ENCODE assay signal across 18 cellular contexts in genomic region chr15:74663303-74664027, GRCh38. TPM values are rescaled to one million over a fixed set of nuclear protein-coding genes. Genes with fewer than 3 reads are reported as not detected.
A peak's percentile ranks its signal among the peaks of the same experiment; 100 is the strongest.
DNase-seq lines count a peak whose midpoint lies in the region; ATAC-seq and TF ChIP-seq lines count a peak whose summit lies in the region.
"Had no signal": no experiment of that assay in that cellular context is flagged by ENCODE, and none has a peak within 500 bp of the region (broad histone marks: within the 10 kb centered on the region; RNA-seq: fewer than 3 reads in every experiment).

No MANE protein-coding gene starts in this region.

- H3K4me1 ChIP-seq in CD8-positive, alpha-beta T cell (ENCODE audit: insufficient read depth, low read length): peaks cover 3% of the 10 kb centered on the region
- peaks cover 29% of the 10 kb centered on the region for H3K4me1 ChIP-seq in adipocyte (ENCODE audit: control insufficient read depth, insufficient read depth, low read length)
- H3K4me1 ChIP-seq in left lung: peaks cover 16 to 32% of the 10 kb centered on the region in 2 donors
- peaks cover 0 to 26% (median 10%) of the 10 kb centered on the region in 4 donors for H3K4me1 ChIP-seq in tibial nerve
- peaks cover 0 to 7% of the 10 kb centered on the region in 2 experiments; a peak in 1 of 4 replicates for H3K4me1 ChIP-seq in SK-N-SH (ENCODE audit: control insufficient read depth in 1 of 2, insufficient read depth in 2 of 2, low read depth in 1 of 2, low read length in 1 of 2)

- H3K9me2 ChIP-seq in SK-N-SH: no peaks in the 10 kb centered on the region

- peak overlapping the region; percentile 23 for H3K27ac Mint-ChIP-seq in CD8-positive, alpha-beta T cell
- H3K27ac Mint-ChIP-seq in stimulated activated effector memory CD8-positive, alpha-beta T cell treated with anti-CD3 and anti-CD28 coated beads, Interleukin-12 subunit alpha, Interleukin-12 subunit beta, amount 100 ng/mL, for 72 hours: peak overlapping the region; percentile 30
- H3K27ac Mint-ChIP-seq: activated CD4-positive, alpha-beta memory T cell treated with anti-CD3 and anti-CD28 coated beads, Interleukin-2, amount 10 ng/mL, durations not matched to agents 7 days and 5 days; activated naive CD8-positive, alpha-beta T cell treated with anti-CD3 and anti-CD28 coated beads, Interleukin-2, amount 10 ng/mL, durations not matched to agents 7 days and 5 days; activated T-helper 1 cell treated with anti-CD3 and anti-CD28 coated beads, Interleukin-12 subunit alpha, Interleukin-12 subunit beta, Interleukin-2, Interleukin-4 antibody, amounts not matched to agents 30 ng/mL and 10 ng/mL and 1 ng/mL, durations not matched to agents 14 hours and 24 hours and 36 hours had no signal

- no peaks in the 10 kb centered on the region for H3K27me3 Mint-ChIP-seq in CD8-positive, alpha-beta T cell (ENCODE audit: low read depth)
- H3K27me3 Mint-ChIP-seq: activated CD4-positive, alpha-beta memory T cell treated with anti-CD3 and anti-CD28 coated beads, Interleukin-2, amount 10 ng/mL, durations not matched to agents 7 days and 5 days; activated naive CD8-positive, alpha-beta T cell treated with anti-CD3 and anti-CD28 coated beads, Interleukin-2, amount 10 ng/mL, durations not matched to agents 7 days and 5 days; central memory CD8-positive, alpha-beta T cell had no signal

- H3K4me3 ChIP-seq in CD8-positive, alpha-beta T cell (ENCODE audit: low read depth, low read length): no peak overlapping the region
- H3K4me3 ChIP-seq in adipocyte (ENCODE audit: low read length) (no peak overlapping the region), left lung (no peak overlapping the region), tibial nerve (no peak overlapping the region), SK-N-SH (ENCODE audit: low read depth in 2 of 2, low read length in 1 of 2) (no peak overlapping the region)

- no peak for ATAC-seq in CD8-positive, alpha-beta T cell
- ATAC-seq in left lung (no peak), GM21528 (IDR thresholded peaks at IDR 0.05; ENCODE audit: low FRiP score, unreplicated experiment) (no peak)
- no peak for ATAC-seq in stimulated activated effector memory CD8-positive, alpha-beta T cell treated with anti-CD3 and anti-CD28 coated beads, Interleukin-12 subunit alpha, Interleukin-12 subunit beta, amount 100 ng/mL, for 72 hours

- H3K27ac ChIP-seq in CD8-positive, alpha-beta T cell (ENCODE audit: low read depth, low read length): no peak overlapping the region
- H3K27ac ChIP-seq in left lung (peak overlapping the region; percentile 30 to 65), tibial nerve (peak overlapping the region in 2 of 4 donors; percentile 17 to 26), SK-N-SH (ENCODE audit: low read depth in 2 of 2, low read length in 1 of 2) (no peak overlapping the region)
- H3K27ac ChIP-seq: WERI-Rb-1 had no signal

- DNase-seq in CD8-positive, alpha-beta T cell: no peak
- DNase-seq in adipocyte (ENCODE audit: low read depth): no peak
- no peak for DNase-seq in left lung
- DNase-seq in stimulated activated effector memory CD8-positive, alpha-beta T cell treated with anti-CD3 and anti-CD28 coated beads, Interleukin-12 subunit alpha, Interleukin-12 subunit beta, amount 100 ng/mL, for 72 hours (ENCODE audit: low spot score in 2 of 2): no peak
- no peak for DNase-seq in tibial nerve (ENCODE audit: low spot score in 2 of 2)
- no peak for DNase-seq in SK-N-SH
- no peak for DNase-seq in SHP77 treated with DMSO at 0.1 percent for 48 hours (lab: John Stamatoyannopoulos, UW)
- DNase-seq: activated CD4-positive, alpha-beta memory T cell treated with anti-CD3 and anti-CD28 coated beads, Interleukin-2, amount 10 ng/mL, durations not matched to agents 7 days and 5 days; activated naive CD8-positive, alpha-beta T cell treated with anti-CD3 and anti-CD28 coated beads, Interleukin-2, amount 10 ng/mL, durations not matched to agents 7 days and 5 days; KG1; NCI-H2081 treated with DMSO at 0.1 percent for 48 hours; stimulated activated CD4-positive, alpha-beta T cell treated with anti-CD3 and anti-CD28 coated beads, Interleukin-4, amount 100 ng/mL, for 1 hour; stimulated activated CD8-positive, alpha-beta memory T cell treated with anti-CD3 and anti-CD28 coated beads, Interleukin-4, amount 100 ng/mL, for 48 hours; SW 1271; WERI-Rb-1 had no signal

- peaks cover 7% of the 10 kb centered on the region for H3F3A ChIP-seq in SK-N-SH (replicated peaks; ENCODE audit: insufficient read depth)

- TF ChIP-seq RAD21 in SK-N-SH (IDR thresholded peaks at IDR 0.05; ENCODE audit: low read length): no peak

- POLR2A ChIA-PET in CD8-positive, alpha-beta T cell (lab: Charles Lee): no interaction called here
- POLR2A ChIA-PET in SK-N-SH (lab: Yijun Ruan, JAX): no interaction called here

- no peak for TF ChIP-seq CTCF in CD8-positive, alpha-beta T cell (IDR thresholded peaks at IDR 0.05)
- TF ChIP-seq CTCF in left lung (IDR thresholded peaks at IDR 0.05) (no peak), tibial nerve (IDR thresholded peaks at IDR 0.05) (no peak), SK-N-SH (IDR thresholded peaks at IDR 0.05) (no peak)

- H3K27me3 ChIP-seq in CD8-positive, alpha-beta T cell (ENCODE audit: insufficient read depth, low read length): no peaks in the 10 kb centered on the region
- H3K27me3 ChIP-seq in adipocyte (replicated peaks; ENCODE audit: control insufficient read depth, insufficient read depth, low read length) (no peaks in the 10 kb centered on the region), left lung (no peaks in the 10 kb centered on the region), tibial nerve (no peaks in the 10 kb centered on the region), SK-N-SH (ENCODE audit: insufficient read depth) (no peaks in the 10 kb centered on the region)

- peaks cover 39% of the 10 kb centered on the region for H3K4me1 Mint-ChIP-seq in CD8-positive, alpha-beta T cell (ENCODE audit: low read depth)
- peaks cover 12% of the 10 kb centered on the region for H3K4me1 Mint-ChIP-seq in stimulated activated effector memory CD8-positive, alpha-beta T cell treated with anti-CD3 and anti-CD28 coated beads, Interleukin-12 subunit alpha, Interleukin-12 subunit beta, amount 100 ng/mL, for 72 hours
- H3K4me1 Mint-ChIP-seq: activated CD4-positive, alpha-beta memory T cell treated with anti-CD3 and anti-CD28 coated beads, Interleukin-2, amount 10 ng/mL, durations not matched to agents 7 days and 5 days had no signal

- peaks cover 22% of the 10 kb centered on the region for H4K20me1 ChIP-seq in SK-N-SH (ENCODE audit: insufficient read depth)

- no peaks in the 10 kb centered on the region for H3K9me3 Mint-ChIP-seq in CD8-positive, alpha-beta T cell
- no peaks in the 10 kb centered on the region for H3K9me3 Mint-ChIP-seq in stimulated activated effector memory CD8-positive, alpha-beta T cell treated with anti-CD3 and anti-CD28 coated beads, Interleukin-12 subunit alpha, Interleukin-12 subunit beta, amount 100 ng/mL, for 72 hours
- H3K9me3 Mint-ChIP-seq: activated CD4-positive, alpha-beta memory T cell treated with anti-CD3 and anti-CD28 coated beads, Interleukin-2, amount 10 ng/mL, durations not matched to agents 7 days and 5 days; activated naive CD8-positive, alpha-beta T cell treated with anti-CD3 and anti-CD28 coated beads, Interleukin-2, amount 10 ng/mL, durations not matched to agents 7 days and 5 days; activated T-helper 1 cell treated with anti-CD3 and anti-CD28 coated beads, Interleukin-12 subunit alpha, Interleukin-12 subunit beta, Interleukin-2, Interleukin-4 antibody, amounts not matched to agents 30 ng/mL and 10 ng/mL and 1 ng/mL, durations not matched to agents 14 hours and 24 hours and 36 hours; central memory CD8-positive, alpha-beta T cell had no signal

- WGBS in tibial nerve, 2 donors: 73 to 75% methylated on average over 8 of the region's 8 CpGs
- WGBS in SK-N-SH (ENCODE audit: low lambda C conversion rate): 96% methylated on average over 8 of the region's 8 CpGs

- H3K36me3 ChIP-seq in CD8-positive, alpha-beta T cell (ENCODE audit: insufficient read depth, low read length): peaks cover 6% of the 10 kb centered on the region
- H3K36me3 ChIP-seq in adipocyte (ENCODE audit: control insufficient read depth, insufficient read depth, low read length, severe bottlenecking) (peaks cover 4% of the 10 kb centered on the region), left lung (no peaks in the 10 kb centered on the region), tibial nerve (peaks cover 0 to 12% (median 0%) of the 10 kb centered on the region in 3 donors), SK-N-SH (replicated peaks in 1 of 2; ENCODE audit: control insufficient read depth in 1 of 2, insufficient read depth in 2 of 2, low read length in 1 of 2) (peaks cover 10 to 12% of the 10 kb centered on the region in 2 experiments)

- H3K79me2 ChIP-seq in SK-N-SH (ENCODE audit: insufficient read depth): peaks cover 62% of the 10 kb centered on the region

- no peak overlapping the region; the same call in 1 of the 2 replicates for H3K4me2 ChIP-seq in SK-N-SH

- H2AFZ ChIP-seq in SK-N-SH (ENCODE audit: low read depth): no peak overlapping the region

- H3K36me3 Mint-ChIP-seq in CD8-positive, alpha-beta T cell: peaks cover 33% of the 10 kb centered on the region
- peaks cover 17% of the 10 kb centered on the region for H3K36me3 Mint-ChIP-seq in stimulated activated effector memory CD8-positive, alpha-beta T cell treated with anti-CD3 and anti-CD28 coated beads, Interleukin-12 subunit alpha, Interleukin-12 subunit beta, amount 100 ng/mL, for 72 hours

- CTCF ChIA-PET in CD8-positive, alpha-beta T cell (lab: Charles Lee): interaction anchor here (1.1 kb wide), 1 partner anchor 20 kb away, joined by 3 read pairs; no protein-coding TSS in a partner anchor
- CTCF ChIA-PET in SK-N-SH (lab: Yijun Ruan, JAX): interaction anchor here (0.7 to 2.1 kb wide), 4 partner anchors 29 to 107 kb away, joined by 3 to 10 read pairs (median 7); no protein-coding TSS in a partner anchor

- H3K9ac ChIP-seq in adipocyte (ENCODE audit: low read length): peak overlapping the region; percentile 34
- no peak overlapping the region for H3K9ac ChIP-seq in SK-N-SH

- no peak overlapping the region for H3K4me3 Mint-ChIP-seq in CD8-positive, alpha-beta T cell
- no peak overlapping the region for H3K4me3 Mint-ChIP-seq in stimulated activated effector memory CD8-positive, alpha-beta T cell treated with anti-CD3 and anti-CD28 coated beads, Interleukin-12 subunit alpha, Interleukin-12 subunit beta, amount 100 ng/mL, for 72 hours
- H3K4me3 Mint-ChIP-seq: activated CD4-positive, alpha-beta memory T cell treated with anti-CD3 and anti-CD28 coated beads, Interleukin-2, amount 10 ng/mL, durations not matched to agents 7 days and 5 days; activated naive CD8-positive, alpha-beta T cell treated with anti-CD3 and anti-CD28 coated beads, Interleukin-2, amount 10 ng/mL, durations not matched to agents 7 days and 5 days; activated T-helper 1 cell treated with anti-CD3 and anti-CD28 coated beads, Interleukin-12 subunit alpha, Interleukin-12 subunit beta, Interleukin-2, Interleukin-4 antibody, amounts not matched to agents 30 ng/mL and 10 ng/mL and 1 ng/mL, durations not matched to agents 14 hours and 24 hours and 36 hours; central memory CD8-positive, alpha-beta T cell had no signal

- TF ChIP-seq POLR2A in tibial nerve (IDR thresholded peaks at IDR 0.05): no peak

- intact Hi-C loops in CD8-positive, alpha-beta T cell (cut with DNase I, micrococcal nuclease): no loop called here
- intact Hi-C loops in left lung (cut with DNase I): no loop called here

- H3K9me3 ChIP-seq in CD8-positive, alpha-beta T cell (ENCODE audit: low read length): no peaks in the 10 kb centered on the region
- H3K9me3 ChIP-seq in adipocyte (ENCODE audit: control insufficient read depth, low read length) (no peaks in the 10 kb centered on the region), left lung (no peaks in the 10 kb centered on the region), tibial nerve (no peaks in the 10 kb centered on the region), SK-N-SH (no peaks in the 10 kb centered on the region)

- TF ChIP-seq EP300 in tibial nerve (IDR thresholded peaks at IDR 0.05) (no peak), SK-N-SH (IDR thresholded peaks at IDR 0.05; ENCODE audit: borderline replicate concordance in 1 of 2, low read depth in 1 of 2, low read length in 1 of 2) (no peak)

RNA-seq across cellular contexts. Expression of gene EDC3, which starts 32.4 kb away (rescaled TPM):
- total RNA-seq in CD8-positive, alpha-beta T cell: 10 to 100 TPM in 1 of 2 experiments, 1 to 10 TPM in 1; 9.8 to 11.8 TPM
- total RNA-seq in left lung (10 to 100 TPM; 27.9 to 28.0 TPM), tibial nerve (10 to 100 TPM; 14.4 to 18.8 (median 17.2) TPM)
- 34.9 and 44.5 TPM in 2 replicates for polyA plus RNA-seq in SK-N-SH (2012; rRNA removed)
- 24.8 and 28.2 TPM in 2 replicates for polyA plus RNA-seq in SK-N-SH (2012; cell fraction: cytosol; rRNA removed)
- polyA plus RNA-seq in SK-N-SH (2012; cell fraction: nucleus; rRNA removed): 48.5 and 72.2 TPM in 2 replicates

RNA-seq across cellular contexts. Expression of gene CLK3, which starts 47.8 kb away (rescaled TPM):
- 100 to 1,000 TPM; 246 to 262 TPM for total RNA-seq in CD8-positive, alpha-beta T cell
- 10 to 100 TPM; 58.0 to 70.0 TPM for total RNA-seq in left lung
- total RNA-seq in tibial nerve: 100 to 1,000 TPM; 130 to 181 (median 138) TPM
- 67.7 and 72.4 TPM in 2 replicates for polyA plus RNA-seq in SK-N-SH (2012; rRNA removed)
- 32.3 and 44.4 TPM in 2 replicates for polyA plus RNA-seq in SK-N-SH (2012; cell fraction: cytosol; rRNA removed)
- 210 and 306 TPM in 2 replicates for polyA plus RNA-seq in SK-N-SH (2012; cell fraction: nucleus; rRNA removed)

Comparison
In these comparisons a context has a peak if more than half of its experiments do, and no peak if none do; other contexts are left out.
1. H3K27ac ChIP-seq: peak in left lung (2 of 2); none in CD8-positive, alpha-beta T cell (single experiment) and SK-N-SH (0 of 2).